1 cellular context compared by ENCODE assay signal in genomic region chr2:177264209-177264538, GRCh38.
A peak's percentile ranks its signal among the peaks of the same experiment; 100 is the strongest.
TF ChIP-seq lines count a peak whose summit lies in the region.

No MANE protein-coding gene starts in this region.

TF ChIP-seq in K562, 482 proteins besides CTCF, POLR2A, EP300 and RAD21 (continued from another document and continues in another):
- TF ChIP-seq CUX1 (CRISPR knock-in tag; IDR thresholded peaks at IDR 0.05) (no peak), ZNF146 (CRISPR knock-in tag; IDR thresholded peaks at IDR 0.05; ENCODE audit: unreplicated experiment) (no peak), SMARCA4 (IDR thresholded peaks at IDR 0.05) (no peak), TRIM25 (IDR thresholded peaks at IDR 0.05; ENCODE audit: borderline replicate concordance) (no peak), ADNP (tag; IDR thresholded peaks at IDR 0.05) (no peak), CHCHD3 (CRISPR knock-in tag; IDR thresholded peaks at IDR 0.05) (no peak), PHTF2 (CRISPR knock-in tag; IDR thresholded peaks at IDR 0.05) (no peak), ZNF384 (IDR thresholded peaks at IDR 0.05; ENCODE audit: low read depth, low read length) (no peak), MCM3 (IDR thresholded peaks at IDR 0.05) (no peak), ZFP1 (CRISPR knock-in tag; IDR thresholded peaks at IDR 0.05) (no peak), NELFE (IDR thresholded peaks at IDR 0.05; ENCODE audit: insufficient read depth, insufficient read length) (no peak), HDAC1 (IDR thresholded peaks at IDR 0.05) (no peak), ZNF354B (CRISPR knock-in tag; IDR thresholded peaks at IDR 0.05) (no peak), SOX6 (IDR thresholded peaks at IDR 0.05) (no peak), TCFL5 (CRISPR knock-in tag; conservative IDR thresholded peaks at IDR 0.05) (no peak), SMARCE1 (IDR thresholded peaks at IDR 0.05) (no peak), GTF2B (IDR thresholded peaks at IDR 0.05; ENCODE audit: extremely low read depth, insufficient read length) (no peak), ZNF280B (CRISPR knock-in tag; IDR thresholded peaks at IDR 0.05) (no peak), POLR2AphosphoS2 (IDR thresholded peaks at IDR 0.05; ENCODE audit: low read length) (no peak), ZNF449 (CRISPR knock-in tag; IDR thresholded peaks at IDR 0.05) (no peak), NEUROD1 (IDR thresholded peaks at IDR 0.05; ENCODE audit: borderline replicate concordance, low read depth, low read length, partially characterized antibody) (no peak), SP2 (IDR thresholded peaks at IDR 0.05; ENCODE audit: extremely low read depth, low read depth, low read length, poor library complexity, severe bottlenecking) (no peak), ZBTB7A (IDR thresholded peaks at IDR 0.05; ENCODE audit: borderline replicate concordance, control insufficient read depth, low read depth, low read length) (no peak), SPI1 (IDR thresholded peaks at IDR 0.05; ENCODE audit: borderline replicate concordance, low read depth, low read length) (no peak), CAMTA2 (CRISPR knock-in tag; conservative IDR thresholded peaks at IDR 0.05) (0 out of 2 replicates have a peak, but pooled peaks have one; percentile 32), CTCFL (IDR thresholded peaks at IDR 0.05; ENCODE audit: borderline replicate concordance, insufficient read depth, low read depth, low read length, poor library complexity, severe bottlenecking) (no peak), SIN3A (IDR thresholded peaks at IDR 0.05; ENCODE audit: borderline replicate concordance in 2 of 2, control insufficient read depth in 1 of 2, low read depth in 2 of 2, low read length in 2 of 2) (0 out of 4 replicates have a peak, but pooled peaks of 1 of the 2 experiments have one; percentile 15), ZMIZ1 (IDR thresholded peaks at IDR 0.05; ENCODE audit: low read depth in 2 of 2, low read length in 2 of 2) (no peak), EGR1 (conservative IDR thresholded peaks at IDR 0.05) (peak; percentile 78; the same call in 1 of the 2 replicates), FOXA1 (IDR thresholded peaks at IDR 0.05; ENCODE audit: borderline replicate concordance) (no peak), ZNF184 (CRISPR knock-in tag; IDR thresholded peaks at IDR 0.05) (no peak), RFX5 (IDR thresholded peaks at IDR 0.05; ENCODE audit: low read depth, low read length) (no peak), MTF1 (CRISPR knock-in tag; IDR thresholded peaks at IDR 0.05; ENCODE audit: borderline replicate concordance) (no peak), HNRNPL (IDR thresholded peaks at IDR 0.05; ENCODE audit: low read depth, low read length) (no peak; the same call in 1 of the 2 replicates), ATF3 (IDR thresholded peaks at IDR 0.05) (no peak), ATF3 (CRISPR knock-in tag; conservative IDR thresholded peaks at IDR 0.05) (no peak), HSF4 (CRISPR knock-in tag; IDR thresholded peaks at IDR 0.05; ENCODE audit: borderline replicate concordance) (no peak), NR2C2 (CRISPR knock-in tag; IDR thresholded peaks at IDR 0.05) (no peak), NR2C2 (tag; IDR thresholded peaks at IDR 0.05) (no peak), PTTG1 (tag; IDR thresholded peaks at IDR 0.05; ENCODE audit: low read depth) (no peak), C11orf30 (IDR thresholded peaks at IDR 0.05; ENCODE audit: low read depth) (no peak), SMAD3 (CRISPR knock-in tag; conservative IDR thresholded peaks at IDR 0.05) (no peak), ZBTB1 (CRISPR knock-in tag; IDR thresholded peaks at IDR 0.05; ENCODE audit: borderline replicate concordance, low read depth) (no peak)
- TF ChIP-seq, protein P1, sequence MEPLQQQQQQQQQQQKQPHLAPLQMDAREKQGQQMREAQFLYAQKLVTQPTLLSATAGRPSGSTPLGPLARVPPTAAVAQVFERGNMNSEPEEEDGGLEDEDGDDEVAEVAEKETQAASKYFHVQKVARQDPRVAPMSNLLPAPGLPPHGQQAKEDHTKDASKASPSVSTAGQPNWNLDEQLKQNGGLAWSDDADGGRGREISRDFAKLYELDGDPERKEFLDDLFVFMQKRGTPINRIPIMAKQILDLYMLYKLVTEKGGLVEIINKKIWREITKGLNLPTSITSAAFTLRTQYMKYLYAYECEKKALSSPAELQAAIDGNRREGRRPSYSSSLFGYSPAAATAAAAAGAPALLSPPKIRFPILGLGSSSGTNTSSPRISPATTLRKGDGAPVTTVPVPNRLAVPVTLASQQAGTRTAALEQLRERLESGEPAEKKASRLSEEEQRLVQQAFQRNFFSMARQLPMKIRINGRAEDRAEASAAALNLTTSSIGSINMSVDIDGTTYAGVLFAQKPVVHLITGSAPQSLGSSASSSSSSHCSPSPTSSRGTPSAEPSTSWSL (CRISPR knock-in tag; IDR thresholded peaks at IDR 0.05; ENCODE audit: borderline replicate concordance), result no peak
- TF ChIP-seq, protein P2, sequence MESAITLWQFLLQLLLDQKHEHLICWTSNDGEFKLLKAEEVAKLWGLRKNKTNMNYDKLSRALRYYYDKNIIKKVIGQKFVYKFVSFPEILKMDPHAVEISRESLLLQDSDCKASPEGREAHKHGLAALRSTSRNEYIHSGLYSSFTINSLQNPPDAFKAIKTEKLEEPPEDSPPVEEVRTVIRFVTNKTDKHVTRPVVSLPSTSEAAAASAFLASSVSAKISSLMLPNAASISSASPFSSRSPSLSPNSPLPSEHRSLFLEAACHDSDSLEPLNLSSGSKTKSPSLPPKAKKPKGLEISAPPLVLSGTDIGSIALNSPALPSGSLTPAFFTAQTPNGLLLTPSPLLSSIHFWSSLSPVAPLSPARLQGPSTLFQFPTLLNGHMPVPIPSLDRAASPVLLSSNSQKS (CRISPR knock-in tag; IDR thresholded peaks at IDR 0.05), result no peak
